ENCODE assay signal across 15 cellular contexts in the genomic region with DNA sequence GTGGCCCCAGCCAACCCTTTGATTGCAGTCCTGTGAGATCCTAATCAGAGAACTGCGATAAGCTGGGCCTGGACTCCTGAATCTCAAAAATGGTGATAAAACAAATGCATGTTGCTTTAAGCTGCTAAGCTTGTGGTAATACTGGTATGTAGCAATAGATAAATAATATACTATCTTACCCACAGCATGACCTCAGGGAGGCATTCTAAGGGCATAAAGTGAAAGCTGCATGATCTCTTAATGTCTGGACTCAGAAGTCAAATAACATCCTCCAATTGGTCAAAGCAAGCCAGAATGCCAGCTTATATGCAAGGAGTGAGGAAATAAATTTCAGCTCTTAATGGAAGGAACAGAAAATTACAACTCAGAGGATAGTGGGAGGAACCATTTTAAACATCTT.
DNase-seq lines count a peak whose midpoint lies in the region; TF ChIP-seq lines count a peak whose summit lies in the region.
"Had no signal": no experiment of that assay in that cellular context is flagged by ENCODE, and none has a peak within 500 bp of the region (broad histone marks: within the 10 kb centered on the region; RNA-seq: fewer than 3 reads in every experiment).

No MANE protein-coding gene starts in this region.

- WGBS in spleen, 5 donors = 89 to 100% (median 96%) methylated on average over 1 of the region's 1 CpG

- no peaks in the 10 kb centered on the region for H3K27me3 ChIP-seq in spleen (replicated peaks in 1 of 7)

- intact Hi-C loops in spleen (cut with DNase I; ENCODE audit: low total_unique reads) = no loop called here

- H3K36me3 ChIP-seq in spleen = no peaks in the 10 kb centered on the region
- H3K36me3 ChIP-seq: HAP-1 had no signal

- no peak for TF ChIP-seq POLR2A in spleen (IDR thresholded peaks at IDR 0.05)

- no peaks in the 10 kb centered on the region for H3K9me3 ChIP-seq in spleen

- DNase-seq in M059J (ENCODE audit: low read depth) (peak; percentile 1), amniotic epithelial cell (ENCODE audit: low read depth) (peak; percentile 96), fibroblast of mammary gland (ENCODE audit: low read depth) (peak; percentile 8), skeletal muscle cell (ENCODE audit: low read depth) (peak; percentile 12), DMS79 treated with DMSO at 0.1 percent for 48 hours (lab: John Stamatoyannopoulos, UW) (no peak), substantia nigra (lab: John Stamatoyannopoulos, UW) (no peak), SKM-1 (lab: John Stamatoyannopoulos, UW; ENCODE audit: unreplicated experiment) (no peak), spleen (no peak)
- DNase-seq: CD8-positive, alpha-beta memory T cell; NCI-H1436 treated with DMSO at 0.1 percent for 48 hours; NCI-H2107; NCI-H345; NCI-H748 treated with DMSO at 0.1 percent for 48 hours had no signal

- no peak for TF ChIP-seq CTCF in fibroblast of mammary gland (conservative IDR thresholded peaks at IDR 0.05; ENCODE audit: control insufficient read depth, insufficient read depth, low read depth, low read length)
- no peak for TF ChIP-seq CTCF in spleen (IDR thresholded peaks at IDR 0.05 in 8 of 11, conservative IDR thresholded peaks at IDR 0.05 in 3 of 11)

- no peaks in the 10 kb centered on the region for H3K4me1 ChIP-seq in spleen
- H3K4me1 ChIP-seq: HAP-1 had no signal

- H3K4me3 ChIP-seq in fibroblast of mammary gland (ENCODE audit: control insufficient read depth, low read depth, low read length) (no peak overlapping the region), skeletal muscle cell (ENCODE audit: low read depth, low read length) (no peak overlapping the region), spleen (no peak overlapping the region)
- H3K4me3 ChIP-seq: HAP-1, SK-N-MC had no signal

- H3K27ac ChIP-seq in substantia nigra (ENCODE audit: low read depth, low read length, poor library complexity, severe bottlenecking) = no peak overlapping the region
- no peak overlapping the region for H3K27ac ChIP-seq in spleen
- H3K27ac ChIP-seq: SK-N-MC had no signal

Comparison
In these comparisons a context has a peak if more than half of its experiments do, and no peak if none do; other contexts are left out.
1. DNase-seq: peak in M059J (single experiment), amniotic epithelial cell (single experiment), fibroblast of mammary gland (single experiment) and skeletal muscle cell (single experiment); none in DMS79 treated with DMSO at 0.1 percent for 48 hours (single experiment), substantia nigra (0 of 49), SKM-1 (single experiment) and spleen (single experiment).